ENCODE assay signal across 8 cellular contexts in the genomic region with DNA sequence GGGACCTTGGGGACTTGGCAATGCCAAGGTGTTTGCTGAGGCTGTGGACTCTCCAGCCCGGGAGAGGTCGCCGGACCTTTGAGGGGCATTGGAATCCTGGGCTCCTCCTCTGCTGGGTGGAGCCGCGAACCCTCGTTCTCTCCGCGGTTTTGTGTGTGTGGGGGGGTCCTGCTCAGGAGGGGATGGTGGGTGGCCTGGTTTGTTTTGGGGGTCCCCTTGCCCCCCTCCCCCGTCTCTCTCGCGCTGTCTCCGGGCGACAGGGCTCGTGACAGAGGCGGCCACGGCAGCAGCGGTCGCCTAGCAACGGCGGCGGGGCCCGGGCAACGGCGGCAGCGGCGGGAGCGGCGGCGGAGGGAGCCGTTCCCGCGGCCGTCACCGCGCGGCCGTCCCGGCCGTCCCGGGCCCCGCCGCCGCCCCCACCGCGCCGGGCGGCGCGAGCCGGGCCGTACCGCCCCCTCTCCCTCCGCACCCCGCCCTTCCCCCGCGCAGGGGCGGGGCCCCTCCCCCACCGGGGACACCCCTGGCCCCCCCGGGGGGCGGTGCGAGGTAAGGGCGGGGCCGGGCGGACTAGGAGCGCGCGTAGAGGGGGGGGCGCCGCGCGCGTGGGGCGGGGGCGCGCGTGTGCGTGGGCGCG. TPM values are rescaled to one million over a fixed set of nuclear protein-coding genes. Genes with fewer than 3 reads are reported as not detected.
DNase-seq lines count a peak whose midpoint lies in the region; ATAC-seq and TF ChIP-seq lines count a peak whose summit lies in the region.

No MANE protein-coding gene starts in this region.

- peak overlapping the region; percentile 83 for H3K4me3 ChIP-seq in endodermal cell (ENCODE audit: low read length)
- peak overlapping the region; percentile 81 to 82 for H3K4me3 ChIP-seq in stomach smooth muscle (ENCODE audit: low read length in 2 of 2)

- H3K9ac ChIP-seq in endodermal cell (ENCODE audit: extremely low read depth, low read length, poor library complexity, severe bottlenecking) (no peak overlapping the region), stomach smooth muscle (ENCODE audit: low read length in 2 of 2) (peak overlapping the region; percentile 66 to 70)

- no peak for TF ChIP-seq EP300 in Ishikawa (IDR thresholded peaks at IDR 0.05; ENCODE audit: borderline replicate concordance)

- TF ChIP-seq RAD21 in Ishikawa (IDR thresholded peaks at IDR 0.05; ENCODE audit: low read depth) = no peak

- H3K36me3 Mint-ChIP-seq in activated CD8-positive, alpha-beta T cell treated with anti-CD3 and anti-CD28 coated beads for 36 hours (ENCODE audit: low read depth) = peaks cover 26% of the 10 kb centered on the region
- H3K36me3 Mint-ChIP-seq in endodermal cell (ENCODE audit: low read depth) = peaks cover 19% of the 10 kb centered on the region

- POLR2A ChIA-PET in activated CD8-positive, alpha-beta T cell treated with anti-CD3 and anti-CD28 coated beads for 36 hours (lab: Charles Lee) = no interaction called here

- TF ChIP-seq CTCF in activated CD8-positive, alpha-beta T cell treated with anti-CD3 and anti-CD28 coated beads for 36 hours (IDR thresholded peaks at IDR 0.05) = no peak
- TF ChIP-seq CTCF in endodermal cell (conservative IDR thresholded peaks at IDR 0.05) = peak; percentile 55

- intact Hi-C loops in activated CD8-positive, alpha-beta T cell treated with anti-CD3 and anti-CD28 coated beads for 36 hours (cut with micrococcal nuclease) = loop anchor here (5.0 to 10.0 kb wide), 2 partner anchors 35 to 147 kb away; a partner anchor contains a TSS

- H3K27me3 ChIP-seq in endodermal cell (ENCODE audit: control insufficient read depth, insufficient read depth, low read length, poor library complexity, severe bottlenecking) = no peaks in the 10 kb centered on the region
- no peaks in the 10 kb centered on the region for H3K27me3 ChIP-seq in stomach smooth muscle (ENCODE audit: control insufficient read depth in 1 of 2, insufficient read depth in 2 of 2, low read length in 2 of 2)

- H3K27me3 Mint-ChIP-seq in activated CD8-positive, alpha-beta T cell treated with anti-CD3 and anti-CD28 coated beads for 36 hours = no peaks in the 10 kb centered on the region
- H3K27me3 Mint-ChIP-seq in endodermal cell (ENCODE audit: insufficient read depth) = no peaks in the 10 kb centered on the region

- H3K9me3 ChIP-seq in endodermal cell (ENCODE audit: control insufficient read depth, low read length) (no peaks in the 10 kb centered on the region), stomach smooth muscle (ENCODE audit: control insufficient read depth in 2 of 2, low read length in 2 of 2) (no peaks in the 10 kb centered on the region)

- H3K27ac ChIP-seq in endodermal cell (ENCODE audit: low read depth, low read length) = no peak overlapping the region
- peak overlapping the region; percentile 75 for H3K27ac ChIP-seq in stomach smooth muscle (ENCODE audit: low read length)

- DNase-seq in COLO829 (ENCODE audit: low spot score) (peak; percentile 42), endodermal cell (peak; percentile 75), mucosa of gallbladder (ENCODE audit: low spot score) (peak; percentile 44), iPS-NIHi7 (ENCODE audit: extremely low spot score) (no peak), NOMO-1 treated with DMSO at 0.1 percent for 48 hours (lab: John Stamatoyannopoulos, UW; ENCODE audit: unreplicated experiment) (no peak)
- DNase-seq in activated CD8-positive, alpha-beta T cell treated with anti-CD3 and anti-CD28 coated beads for 36 hours = peak; percentile 68

- 0% methylated on average over 68 of the region's 79 CpGs; no CpG with 5 or more reads in 1 of the 2 experiments for WGBS in endodermal cell (ENCODE audit: insufficient coverage in 1 of 2, insufficient read length in 1 of 2), 2 experiments

- no peaks in the 10 kb centered on the region for H3K9me3 Mint-ChIP-seq in activated CD8-positive, alpha-beta T cell treated with anti-CD3 and anti-CD28 coated beads for 36 hours
- no peaks in the 10 kb centered on the region for H3K9me3 Mint-ChIP-seq in endodermal cell

- peak overlapping the region; percentile 88 for H3K4me3 Mint-ChIP-seq in activated CD8-positive, alpha-beta T cell treated with anti-CD3 and anti-CD28 coated beads for 36 hours
- H3K4me3 Mint-ChIP-seq in endodermal cell = peak overlapping the region; percentile 86

- ATAC-seq in activated CD8-positive, alpha-beta T cell treated with anti-CD3 and anti-CD28 coated beads for 36 hours = no peak

- H3K27ac Mint-ChIP-seq in activated CD8-positive, alpha-beta T cell treated with anti-CD3 and anti-CD28 coated beads for 36 hours = peak overlapping the region; percentile 90
- peak overlapping the region; percentile 39 for H3K27ac Mint-ChIP-seq in endodermal cell

- H3K4me1 ChIP-seq in endodermal cell (ENCODE audit: control insufficient read depth, insufficient read depth, low read length) (peaks cover 10% of the 10 kb centered on the region), stomach smooth muscle (ENCODE audit: control insufficient read depth, insufficient read depth, low read length) (peaks cover 71% of the 10 kb centered on the region)

- CTCF ChIA-PET in activated CD8-positive, alpha-beta T cell treated with anti-CD3 and anti-CD28 coated beads for 36 hours (lab: Charles Lee) = no interaction called here

- H3K36me3 ChIP-seq in endodermal cell (ENCODE audit: control insufficient read depth, insufficient read depth, low read length) (no peaks in the 10 kb centered on the region), stomach smooth muscle (ENCODE audit: control insufficient read depth in 2 of 2, insufficient read depth in 2 of 2, low read length in 2 of 2) (no peaks in the 10 kb centered on the region)

- peaks cover 69% of the 10 kb centered on the region for H3K4me1 Mint-ChIP-seq in activated CD8-positive, alpha-beta T cell treated with anti-CD3 and anti-CD28 coated beads for 36 hours (ENCODE audit: low read depth)
- peaks cover 67% of the 10 kb centered on the region for H3K4me1 Mint-ChIP-seq in endodermal cell

TF ChIP-seq in Ishikawa, 13 proteins besides CTCF, POLR2A, EP300 and RAD21:
- TF ChIP-seq CREB1 (IDR thresholded peaks at IDR 0.05; ENCODE audit: low read depth) (no peak), CEBPB (IDR thresholded peaks at IDR 0.05) (no peak), ZBTB7A (IDR thresholded peaks at IDR 0.05; ENCODE audit: low read depth) (peak; percentile 78; the same call in 1 of the 2 replicates), TCF12 (IDR thresholded peaks at IDR 0.05; ENCODE audit: low read depth) (no peak), TAF1 (IDR thresholded peaks at IDR 0.05; ENCODE audit: low read depth) (no peak), TEAD4 (IDR thresholded peaks at IDR 0.05) (no peak), FOXM1 (IDR thresholded peaks at IDR 0.05; ENCODE audit: borderline replicate concordance, low read depth) (no peak)
- TF ChIP-seq, protein P1, sequence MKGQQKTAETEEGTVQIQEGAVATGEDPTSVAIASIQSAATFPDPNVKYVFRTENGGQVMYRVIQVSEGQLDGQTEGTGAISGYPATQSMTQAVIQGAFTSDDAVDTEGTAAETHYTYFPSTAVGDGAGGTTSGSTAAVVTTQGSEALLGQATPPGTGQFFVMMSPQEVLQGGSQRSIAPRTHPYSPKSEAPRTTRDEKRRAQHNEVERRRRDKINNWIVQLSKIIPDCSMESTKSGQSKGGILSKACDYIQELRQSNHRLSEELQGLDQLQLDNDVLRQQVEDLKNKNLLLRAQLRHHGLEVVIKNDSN (IDR thresholded peaks at IDR 0.05) = no peak

RNA-seq across cellular contexts. Expression of a gene that starts 7.8 kb away (rescaled TPM):
- 10 to 100 TPM; 57.9 to 67.0 TPM for total RNA-seq in activated CD8-positive, alpha-beta T cell treated with anti-CD3 and anti-CD28 coated beads for 36 hours
- total RNA-seq in endodermal cell (10 to 100 TPM; 90.2 to 94.2 TPM), mucosa of gallbladder (31.0 TPM)
- 63.4 TPM for polyA plus RNA-seq in endodermal cell (2013, experiment 1 of 2)
- polyA plus RNA-seq in endodermal cell (2013, experiment 2 of 2) = 54.7 TPM

RNA-seq across cellular contexts. Expression of a gene that starts 9.8 kb away (rescaled TPM):
- 100 to 1,000 TPM; 155 to 160 TPM for total RNA-seq in activated CD8-positive, alpha-beta T cell treated with anti-CD3 and anti-CD28 coated beads for 36 hours
- total RNA-seq in endodermal cell (100 to 1,000 TPM; 198 to 219 TPM), mucosa of gallbladder (238 TPM)
- 232 TPM for polyA plus RNA-seq in endodermal cell (2013, experiment 1 of 2)
- 195 TPM for polyA plus RNA-seq in endodermal cell (2013, experiment 2 of 2)

RNA-seq across cellular contexts. Expression of a gene that starts 16.9 kb away (rescaled TPM):
- 10 to 100 TPM; 31.9 to 32.6 TPM for total RNA-seq in activated CD8-positive, alpha-beta T cell treated with anti-CD3 and anti-CD28 coated beads for 36 hours
- 10 to 100 TPM; 71.4 to 75.7 TPM for total RNA-seq in endodermal cell
- polyA plus RNA-seq in endodermal cell (2013, experiment 1 of 2) = 71.2 TPM
- polyA plus RNA-seq in endodermal cell (2013, experiment 2 of 2) = 61.2 TPM
- total RNA-seq in mucosa of gallbladder = 82.3 TPM

RNA-seq across cellular contexts. Expression of a gene that starts 26.7 kb away (rescaled TPM):
- total RNA-seq in activated CD8-positive, alpha-beta T cell treated with anti-CD3 and anti-CD28 coated beads for 36 hours = 1 to 10 TPM; 7.8 to 8.7 TPM
- total RNA-seq in endodermal cell (10 to 100 TPM; 18.0 to 20.6 TPM), mucosa of gallbladder (8.0 TPM)
- polyA plus RNA-seq in endodermal cell (2013, experiment 1 of 2) = 14.1 TPM
- polyA plus RNA-seq in endodermal cell (2013, experiment 2 of 2) = 12.5 TPM

RNA-seq across cellular contexts. Expression of a gene that starts 36.1 kb away (rescaled TPM):
- 10 to 100 TPM; 93.4 to 96.0 TPM for total RNA-seq in activated CD8-positive, alpha-beta T cell treated with anti-CD3 and anti-CD28 coated beads for 36 hours
- 10 to 100 TPM; 56.6 to 94.3 TPM for total RNA-seq in endodermal cell
- polyA plus RNA-seq in endodermal cell (2013, experiment 1 of 2) = 99.2 TPM
- polyA plus RNA-seq in endodermal cell (2013, experiment 2 of 2) = 95.4 TPM
- total RNA-seq in mucosa of gallbladder = 2.1 TPM

Comparison
In these comparisons a context has a peak if more than half of its experiments do, and no peak if none do; other contexts are left out.
1. DNase-seq: peak in COLO829 (single experiment), activated CD8-positive, alpha-beta T cell treated with anti-CD3 and anti-CD28 coated beads for 36 hours (single experiment), endodermal cell (single experiment) and mucosa of gallbladder (single experiment); none in iPS-NIHi7 (single experiment) and NOMO-1 treated with DMSO at 0.1 percent for 48 hours (single experiment).